In genomic region chr12:70365648-70366518, GRCh38 we compare ENCODE assay signal across 8 cellular contexts. TPM values are rescaled to one million over a fixed set of nuclear protein-coding genes. Genes with fewer than 3 reads are reported as not detected.
DNase-seq lines count a peak whose midpoint lies in the region; ATAC-seq and TF ChIP-seq lines count a peak whose summit lies in the region.

TSS of gene KCNMB4 (plus strand) at chr12:70366290. CDS start at chr12:70366735, 445 bp downstream.

- no peak for TF ChIP-seq CTCF in AG09309 (IDR thresholded peaks at IDR 0.05; ENCODE audit: control insufficient read depth, insufficient read depth, low read depth, low read length, missing control alignments)

- H3K9me3 ChIP-seq in mononuclear cell (ENCODE audit: low read depth, low read length): no peaks in the 10 kb centered on the region

- ATAC-seq in HG03342 (IDR thresholded peaks at IDR 0.05; ENCODE audit: unreplicated experiment): peak; percentile 77
- peak; percentile 67 for ATAC-seq in effector memory CD8-positive, alpha-beta T cell (replicated peaks)

- peak within 1 kb of the TSS; percentile 55 for H3K4me3 ChIP-seq in AG09309 (ENCODE audit: control insufficient read depth, low read depth, low read length)
- peak within 1 kb of the TSS; percentile 51 for H3K4me3 ChIP-seq in mononuclear cell (ENCODE audit: low read length)

- peaks cover 17% of the 10 kb centered on the region for H3K4me1 ChIP-seq in mononuclear cell (ENCODE audit: insufficient read depth, low read length)

- peak within 1 kb of the TSS; percentile 93 to 99 for H3K4me3 Mint-ChIP-seq in effector memory CD8-positive, alpha-beta T cell

- peaks cover 12 to 18% of the 10 kb centered on the region in 2 donors for H3K27me3 Mint-ChIP-seq in effector memory CD8-positive, alpha-beta T cell

- peaks cover 16 to 18% of the 10 kb centered on the region in 2 donors for H3K4me1 Mint-ChIP-seq in effector memory CD8-positive, alpha-beta T cell (ENCODE audit: low read depth in 2 of 2)

- H3K9me3 Mint-ChIP-seq in effector memory CD8-positive, alpha-beta T cell: no peaks in the 10 kb centered on the region

- no peak for DNase-seq in AG09309 (ENCODE audit: low read depth)
- DNase-seq in GM19238 (ENCODE audit: insufficient read length, low spot score): peak; percentile 76
- peak; percentile 72 to 94 for DNase-seq in NCI-H526 (lab: John Stamatoyannopoulos, UW)
- DNase-seq in activated CD8-positive, alpha-beta memory T cell treated with anti-CD3 and anti-CD28 coated beads for 24 hours: peak; percentile 91
- peak; percentile 35 to 45 (median 39) for DNase-seq in effector memory CD8-positive, alpha-beta T cell
- peak; percentile 27 to 49 for DNase-seq in stimulated activated CD8-positive, alpha-beta memory T cell treated with anti-CD3 and anti-CD28 coated beads, Interleukin-4, amount 100 ng/mL, for 4 hours (ENCODE audit: low read depth in 2 of 2, low spot score in 1 of 2)

- H3K27me3 ChIP-seq in mononuclear cell (ENCODE audit: insufficient read depth, low read length): peaks cover 58% of the 10 kb centered on the region

- H3K36me3 Mint-ChIP-seq in effector memory CD8-positive, alpha-beta T cell (ENCODE audit: insufficient read depth): peaks cover 5% of the 10 kb centered on the region

- H3K27ac Mint-ChIP-seq in effector memory CD8-positive, alpha-beta T cell: peak within 1 kb of the TSS; percentile 41 to 85

RNA-seq across cellular contexts. Expression of gene KCNMB4, which starts in this region (rescaled TPM):
- 0.63 TPM for total RNA-seq in mononuclear cell
